Comparison of ENCODE assay signal across 7 cellular contexts in genomic region chr4:49097505-49097904, GRCh38.
A peak's percentile ranks its signal among the peaks of the same experiment; 100 is the strongest.
DNase-seq lines count a peak whose midpoint lies in the region; ATAC-seq and TF ChIP-seq lines count a peak whose summit lies in the region.
"Not testable (repeated sequence)": the region's sequence is repeated elsewhere in the genome, so short reads cannot be mapped to it uniquely, and the experiment has no call there.

No MANE protein-coding gene starts in this region.

- H4K20me1 ChIP-seq in IMR-90 (ENCODE audit: insufficient read depth, low read length): not testable (repeated sequence)

- H3K4ac ChIP-seq in IMR-90 (ENCODE audit: low read depth, low read length): not testable (repeated sequence)

- H3K27ac Mint-ChIP-seq in endodermal cell; osteocyte (ENCODE audit: unreplicated experiment); type B pancreatic cell: not testable (repeated sequence)

- H3K36me3 Mint-ChIP-seq in endodermal cell (ENCODE audit: low read depth) (peaks cover 49% of the 10 kb centered on the region), osteocyte (ENCODE audit: unreplicated experiment) (peaks cover 12% of the 10 kb centered on the region), type B pancreatic cell (peaks cover 48% of the 10 kb centered on the region)

- not testable (repeated sequence) for H3K4me1 ChIP-seq in HUES48 (ENCODE audit: control insufficient read depth, insufficient read depth, low read length); IMR-90 (ENCODE audit: control insufficient read depth, insufficient read depth, low read length); endodermal cell (ENCODE audit: control insufficient read depth, insufficient read depth, low read length)

- not testable (repeated sequence) for H3K4me3 Mint-ChIP-seq in endodermal cell; osteocyte (ENCODE audit: unreplicated experiment); type B pancreatic cell

- H3K14ac ChIP-seq in IMR-90 (replicated peaks; ENCODE audit: low read depth, low read length): not testable (repeated sequence)

- TF ChIP-seq RAD21 in IMR-90 (IDR thresholded peaks at IDR 0.05; ENCODE audit: low read length): not testable (repeated sequence)

- H3K27me3 ChIP-seq in HUES48 (ENCODE audit: control insufficient read depth, insufficient read depth, low read length); IMR-90 (ENCODE audit: control insufficient read depth, insufficient read depth, low read length); endodermal cell (ENCODE audit: control insufficient read depth, insufficient read depth, low read length, poor library complexity, severe bottlenecking): not testable (repeated sequence)

- not testable (repeated sequence) for BruUV-seq in IMR-90 (replicated peaks; lab: Mats Ljungman, UMichigan)

- not testable (repeated sequence) for H4K91ac ChIP-seq in IMR-90 (ENCODE audit: insufficient read depth, low read depth, low read length)

- H3K9me3 ChIP-seq in HUES48 (ENCODE audit: control insufficient read depth, insufficient read depth, low read length): peaks cover 52% of the 10 kb centered on the region
- H3K9me3 ChIP-seq in IMR-90 (ENCODE audit: control insufficient read depth, insufficient read depth, low read length): peaks cover 26% of the 10 kb centered on the region; the same call in 1 of the 2 replicates
- peaks cover 56% of the 10 kb centered on the region for H3K9me3 ChIP-seq in endodermal cell (ENCODE audit: control insufficient read depth, low read length)
- peaks cover 48% of the 10 kb centered on the region for H3K9me3 ChIP-seq in iPS-18c (ENCODE audit: control insufficient read depth, insufficient read depth, low read length)

- H3K9me3 Mint-ChIP-seq in endodermal cell (peaks cover 75% of the 10 kb centered on the region), osteocyte (ENCODE audit: unreplicated experiment) (peaks cover 50% of the 10 kb centered on the region), type B pancreatic cell (peaks cover 37% of the 10 kb centered on the region)

- ATAC-seq in IMR-90 (ENCODE audit: low read depth): not testable (repeated sequence)

- not testable (repeated sequence) for H3K4me1 Mint-ChIP-seq in endodermal cell; osteocyte (ENCODE audit: unreplicated experiment); type B pancreatic cell (ENCODE audit: unreplicated experiment)

- H4K5ac ChIP-seq in IMR-90 (ENCODE audit: low read depth, low read length): not testable (repeated sequence)

- not testable (repeated sequence) for H2AK9ac ChIP-seq in IMR-90 (replicated peaks; ENCODE audit: low read depth, low read length, poor library complexity)

- H2AK5ac ChIP-seq in IMR-90 (ENCODE audit: low read depth, low read length): not testable (repeated sequence)

- H3K4me2 ChIP-seq in IMR-90 (ENCODE audit: low read depth, low read length): not testable (repeated sequence)

- H3K4me3 ChIP-seq in HUES48 (ENCODE audit: low read depth, low read length) (peak overlapping the region; percentile 7; the same call in 1 of the 2 replicates), endodermal cell (ENCODE audit: low read length) (peak overlapping the region; percentile 68), iPS-18c (ENCODE audit: insufficient read depth, low read depth, low read length) (peak overlapping the region; percentile 4; the same call in 1 of the 2 replicates)
- not testable (repeated sequence) for H3K4me3 ChIP-seq in IMR-90 (ENCODE audit: insufficient read depth, low read depth, low read length)

- H3K27me3 Mint-ChIP-seq in endodermal cell (ENCODE audit: insufficient read depth): peaks cover 10% of the 10 kb centered on the region
- H3K27me3 Mint-ChIP-seq in osteocyte (ENCODE audit: unreplicated experiment); type B pancreatic cell: not testable (repeated sequence)

- not testable (repeated sequence) for H3K79me1 ChIP-seq in IMR-90 (ENCODE audit: low read depth in 1 of 2, low read length in 2 of 2)

- DNase-seq in IMR-90, endodermal cell: not testable (repeated sequence)
- DNase-seq in activated CD4-positive, alpha-beta T cell treated with anti-CD3 and anti-CD28 coated beads for 1 hour: peak; percentile 7
- DNase-seq in osteocyte (ENCODE audit: extremely low spot score, unreplicated experiment) (peak; percentile 88), type B pancreatic cell (ENCODE audit: extremely low spot score, unreplicated experiment) (peak; percentile 75)

- H3K18ac ChIP-seq in IMR-90 (ENCODE audit: low read depth, low read length): not testable (repeated sequence)

- H3K36me3 ChIP-seq in HUES48 (ENCODE audit: control insufficient read depth, insufficient read depth, low read length); IMR-90 (ENCODE audit: control insufficient read depth, insufficient read depth, low read length); endodermal cell (ENCODE audit: control insufficient read depth, insufficient read depth, low read length): not testable (repeated sequence)

- H2AFZ ChIP-seq in IMR-90 (replicated peaks; ENCODE audit: low read length, poor library complexity): not testable (repeated sequence)

- not testable (repeated sequence) for H3K9me1 ChIP-seq in IMR-90 (ENCODE audit: insufficient read depth, low read length)

- TF ChIP-seq CTCF in IMR-90 (conservative IDR thresholded peaks at IDR 0.05; ENCODE audit: low read depth, low read length); endodermal cell (conservative IDR thresholded peaks at IDR 0.05); osteocyte (IDR thresholded peaks at IDR 0.05); type B pancreatic cell (conservative IDR thresholded peaks at IDR 0.05): not testable (repeated sequence)

- H2BK120ac ChIP-seq in IMR-90 (ENCODE audit: low read depth, low read length): not testable (repeated sequence)

- H3K27ac ChIP-seq in HUES48 (ENCODE audit: low read depth, low read length); IMR-90 (ENCODE audit: insufficient read depth, low read length); endodermal cell (ENCODE audit: low read depth, low read length): not testable (repeated sequence)

- H3K9ac ChIP-seq in HUES48 (ENCODE audit: low read depth, low read length); IMR-90 (ENCODE audit: low read depth, low read length); endodermal cell (ENCODE audit: extremely low read depth, low read length, poor library complexity, severe bottlenecking): not testable (repeated sequence)

- H2BK15ac ChIP-seq in IMR-90 (ENCODE audit: low read depth, low read length): not testable (repeated sequence)

- TF ChIP-seq POLR2A in IMR-90 (IDR thresholded peaks at IDR 0.05; ENCODE audit: low read depth, low read length): not testable (repeated sequence)

- H3K56ac ChIP-seq in IMR-90 (ENCODE audit: extremely low read depth, insufficient read depth, low read length): not testable (repeated sequence)

- H3K23ac ChIP-seq in IMR-90 (ENCODE audit: low read depth, low read length): not testable (repeated sequence)

- POLR2A ChIA-PET in IMR-90 (lab: Charles Lee; ENCODE audit: unreplicated experiment): not testable (repeated sequence)

- CTCF ChIA-PET in IMR-90 (lab: Yijun Ruan, JAX): not testable (repeated sequence)

- H2BK20ac ChIP-seq in IMR-90 (ENCODE audit: low read depth, low read length): not testable (repeated sequence)

- in situ Hi-C loops in IMR-90 (cut with MboI; ENCODE audit: low sequenced_read_pairs): not testable (repeated sequence)

- intact Hi-C loops in IMR-90 (cut with micrococcal nuclease): not testable (repeated sequence)

- not testable (repeated sequence) for H4K8ac ChIP-seq in IMR-90 (ENCODE audit: low read depth in 2 of 2, low read length in 2 of 2)

- 48 to 96% methylated on average over 6 to 11 of the region's 11 CpGs for WGBS in IMR-90 (ENCODE audit: extremely low coverage in 2 of 2, insufficient read length in 1 of 2), 2 experiments
- WGBS in endodermal cell (ENCODE audit: insufficient coverage in 1 of 2, insufficient read length in 1 of 2), 2 experiments: 49 to 57% methylated on average over 11 of the region's 11 CpGs

- dilution Hi-C loops in IMR-90 (cut with HindIII; ENCODE audit: low sequenced_read_pairs, unreplicated experiment): not testable (repeated sequence)

- peak overlapping the region; percentile 84 for H2BK5ac ChIP-seq in IMR-90 (ENCODE audit: low read depth, low read length, poor library complexity, severe bottlenecking)
